25 cellular contexts compared by ENCODE assay signal in the genomic region with DNA sequence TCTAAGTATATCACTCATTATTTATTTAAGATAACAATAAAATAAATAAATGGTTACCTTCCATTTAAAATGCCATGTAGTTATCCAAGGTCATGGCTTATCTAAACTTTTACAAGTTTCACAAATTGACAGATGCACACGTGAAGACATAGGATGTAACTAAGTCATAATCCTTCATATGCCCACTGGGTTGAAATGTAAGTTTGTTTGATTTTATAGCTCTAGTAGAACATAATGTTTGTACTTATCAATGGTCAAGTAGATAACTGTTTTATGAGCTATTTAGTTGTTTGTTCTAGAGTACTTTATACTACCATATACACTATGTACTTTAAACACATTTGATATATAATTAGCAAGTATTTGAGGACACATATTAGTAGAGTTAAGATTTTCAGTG.
"Had no signal": no experiment of that assay in that cellular context is flagged by ENCODE, and none has a peak within 500 bp of the region (broad histone marks: within the 10 kb centered on the region; RNA-seq: fewer than 3 reads in every experiment).

No MANE protein-coding gene starts in this region.

- H3K79me2 ChIP-seq: hepatocyte had no signal

- H3K4me3 Mint-ChIP-seq: mesothelial cell of epicardium; naive thymus-derived CD4-positive, alpha-beta T cell; nephron; neural progenitor cell; stimulated activated memory B cell treated with anti-CD40 and anti-IgM and Interleukin-4, amounts not matched to agents 10 μg/mL and 1 μg/mL and 100 μg/mL, for 72 hours; type B pancreatic cell had no signal

- H3K4me1 Mint-ChIP-seq: mesothelial cell of epicardium; naive thymus-derived CD4-positive, alpha-beta T cell; nephron; neural progenitor cell; stimulated activated memory B cell treated with anti-CD40 and anti-IgM and Interleukin-4, amounts not matched to agents 10 μg/mL and 1 μg/mL and 100 μg/mL, for 72 hours had no signal

- H3K27me3 ChIP-seq: dorsolateral prefrontal cortex, gastrocnemius medialis, hepatocyte, left lung, neural progenitor cell, right atrium auricular region, testis, tibial artery had no signal

- DNase-seq: dorsolateral prefrontal cortex; effector CD4-positive, alpha-beta T cell; foreskin fibroblast; gastrocnemius medialis; head of caudate nucleus; kidney; left lung; mesenchymal stem cell; naive thymus-derived CD4-positive, alpha-beta T cell; stimulated activated CD4-positive, alpha-beta T cell treated with anti-CD3 and anti-CD28 coated beads, Interleukin-4, amount 100 ng/mL, for 4 hours; stimulated activated naive CD8-positive, alpha-beta T cell treated with anti-CD3 and anti-CD28 coated beads, Interleukin-15, Interleukin-2, amounts not matched to agents 100 U/mL and 50 U/mL, for 24 hours; substantia nigra; testis; tibial artery had no signal

- H3K27me3 Mint-ChIP-seq: naive thymus-derived CD4-positive, alpha-beta T cell; stimulated activated memory B cell treated with anti-CD40 and anti-IgM and Interleukin-4, amounts not matched to agents 10 μg/mL and 1 μg/mL and 100 μg/mL, for 72 hours; type B pancreatic cell had no signal

- ATAC-seq: esophagus mucosa; gastrocnemius medialis; left lung; naive thymus-derived CD4-positive, alpha-beta T cell; sciatic nerve; stimulated activated memory B cell treated with anti-CD40 and anti-IgM and Interleukin-4, amounts not matched to agents 10 μg/mL and 1 μg/mL and 100 μg/mL, for 72 hours; stimulated activated naive CD8-positive, alpha-beta T cell treated with anti-CD3 and anti-CD28 coated beads, Interleukin-15, Interleukin-2, amounts not matched to agents 100 U/mL and 50 U/mL, for 24 hours had no signal

- H3K36me3 ChIP-seq: left lung, neural progenitor cell, prostate gland, right atrium auricular region, tibial artery had no signal

- H3K9me3 ChIP-seq: gastrocnemius medialis, left lung, prostate gland, right atrium auricular region, testis, tibial artery had no signal

- H3K27ac ChIP-seq: dorsolateral prefrontal cortex, epithelial cell of prostate, gastrocnemius medialis, hepatocyte, left lung, neural progenitor cell, prostate gland, right atrium auricular region, testis, tibial artery had no signal

- H3K9ac ChIP-seq: neural progenitor cell had no signal

- H3K4me3 ChIP-seq: dorsolateral prefrontal cortex, gastrocnemius medialis, hepatocyte, left lung, neural progenitor cell, prostate gland, right atrium auricular region, testis, tibial artery had no signal

- H3K9me3 Mint-ChIP-seq: mesothelial cell of epicardium; naive thymus-derived CD4-positive, alpha-beta T cell; nephron; neural progenitor cell; stimulated activated memory B cell treated with anti-CD40 and anti-IgM and Interleukin-4, amounts not matched to agents 10 μg/mL and 1 μg/mL and 100 μg/mL, for 72 hours; type B pancreatic cell had no signal

- H3K27ac Mint-ChIP-seq: mesothelial cell of epicardium; naive thymus-derived CD4-positive, alpha-beta T cell; nephron; neural progenitor cell; stimulated activated memory B cell treated with anti-CD40 and anti-IgM and Interleukin-4, amounts not matched to agents 10 μg/mL and 1 μg/mL and 100 μg/mL, for 72 hours; type B pancreatic cell had no signal

- H3K4me2 ChIP-seq: hepatocyte, neural progenitor cell had no signal

- H2AFZ ChIP-seq: hepatocyte, neural progenitor cell had no signal

- H3K4me1 ChIP-seq: gastrocnemius medialis, left lung, neural progenitor cell, prostate gland, right atrium auricular region, testis, tibial artery had no signal
